18 cellular contexts compared by ENCODE assay signal in the genomic region with DNA sequence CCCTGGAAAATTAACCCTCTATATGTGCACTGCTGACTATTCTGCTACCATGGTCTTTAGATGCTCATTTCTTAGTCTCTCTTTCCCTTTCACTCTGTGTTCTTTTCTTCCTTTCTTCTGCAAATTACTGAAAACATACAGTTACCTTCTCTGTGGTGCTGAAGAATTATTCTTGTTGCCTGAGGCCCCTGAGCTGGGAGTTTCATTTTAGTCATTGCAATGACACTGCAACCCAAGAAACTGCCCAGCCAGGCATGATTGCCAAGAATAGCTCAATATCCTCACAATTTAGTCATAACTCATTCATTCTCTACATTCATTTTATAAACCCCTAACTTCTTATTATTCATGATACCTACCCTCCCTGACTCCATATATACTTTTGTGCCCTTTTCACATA.
"Had no signal": no experiment of that assay in that cellular context is flagged by ENCODE, and none has a peak within 500 bp of the region (broad histone marks: within the 10 kb centered on the region; RNA-seq: fewer than 3 reads in every experiment).

No MANE protein-coding gene starts in this region.

- H3K4me3 ChIP-seq: body of pancreas, spleen, tibial artery had no signal

- H3K27me3 ChIP-seq: body of pancreas, spleen, tibial artery had no signal

- H3K27ac ChIP-seq: body of pancreas, spleen, tibial artery had no signal

- H3K4me1 ChIP-seq: body of pancreas, spleen, tibial artery had no signal

- H3K36me3 ChIP-seq: spleen, tibial artery had no signal

- DNase-seq: activated CD4-positive, alpha-beta memory T cell treated with anti-CD3 and anti-CD28 coated beads for 36 hours; activated CD4-positive, alpha-beta T cell treated with anti-CD3 and anti-CD28 coated beads for 48 hours; activated CD4-positive, CD25-positive, alpha-beta regulatory T cell; activated effector memory CD4-positive, alpha-beta T cell treated with Interleukin-2 at 50 U/mL for 16 hours; activated naive CD4-positive, alpha-beta T cell treated with anti-CD3 and anti-CD28 coated beads, Interleukin-2, amount 10 ng/mL, durations not matched to agents 7 days and 5 days; activated T-cell treated with anti-CD3 and anti-CD28 coated beads, Interleukin-2, amount 50 U/mL, for 72 hours; body of pancreas; caudate nucleus; dermis blood vessel endothelial cell; effector CD8-positive, alpha-beta T cell; glutamatergic neuron; hippocampal formation; spleen; stimulated activated CD4-positive, alpha-beta T cell treated with anti-CD3 and anti-CD28 coated beads, Interleukin-4, amount 100 ng/mL, for 24 hours; stimulated activated naive CD8-positive, alpha-beta T cell treated with anti-CD3 and anti-CD28 coated beads, Interleukin-15, Interleukin-2, amounts not matched to agents 100 U/mL and 50 U/mL, for 24 hours; T-helper 17 cell; tibial artery had no signal

- ATAC-seq: activated T-cell treated with anti-CD3 and anti-CD28 coated beads, Interleukin-2, amount 50 U/mL, for 72 hours; body of pancreas; natural killer cell treated with Interleukin-12 subunit alpha and Interleukin-12 subunit beta and Interleukin-15 and Interleukin-18, amount 100 ng/mL, for 72 hours; stimulated activated naive CD8-positive, alpha-beta T cell treated with anti-CD3 and anti-CD28 coated beads, Interleukin-15, Interleukin-2, amounts not matched to agents 100 U/mL and 50 U/mL, for 24 hours; T-helper 17 cell had no signal

- H3K9me3 ChIP-seq: body of pancreas, spleen, tibial artery had no signal
